ENCODE assay signal across 25 cellular contexts in genomic region chr5:58311526-58311925, GRCh38.
"Had no signal": no experiment of that assay in that cellular context is flagged by ENCODE, and none has a peak within 500 bp of the region (broad histone marks: within the 10 kb centered on the region; RNA-seq: fewer than 3 reads in every experiment).

No MANE protein-coding gene starts in this region.

- ATAC-seq: effector memory CD8-positive, alpha-beta T cell; gastrocnemius medialis; heart right ventricle; left cardiac atrium; left lung; left ventricle myocardium superior; lower lobe of right lung; mucosa of descending colon; naive thymus-derived CD8-positive, alpha-beta T cell had no signal

- FAIRE-seq: endothelial cell of umbilical vein, keratinocyte had no signal

- H3K27ac ChIP-seq: colonic mucosa, esophagus muscularis mucosa, gastrocnemius medialis, heart right ventricle, left lung, lower lobe of right lung had no signal

- H3K4me1 ChIP-seq: colonic mucosa, esophagus muscularis mucosa, gastrocnemius medialis, left lung, lower lobe of right lung had no signal

- H3K27me3 Mint-ChIP-seq: dendritic cell treated with granulocyte-macrophage colony-stimulating factor and Interleukin-4, amounts not matched to agents 40 ng/mL and 50 ng/mL, for 4 days; effector memory CD8-positive, alpha-beta T cell; naive B cell had no signal

- H3K4me1 Mint-ChIP-seq: endodermal cell; naive B cell; naive thymus-derived CD8-positive, alpha-beta T cell had no signal

- H3K27me3 ChIP-seq: colonic mucosa, esophagus muscularis mucosa, gastrocnemius medialis, heart right ventricle, left lung had no signal

- DNase-seq: colonic mucosa; cortex of kidney; effector CD8-positive, alpha-beta T cell; effector memory CD8-positive, alpha-beta T cell; endodermal cell; foreskin fibroblast; foreskin melanocyte; gastrocnemius medialis; glutamatergic neuron; head of caudate nucleus; heart right ventricle; hippocampal formation; left cardiac atrium; left lung; left ventricle myocardium superior; lower lobe of right lung; mesenchymal stem cell; mucosa of descending colon; naive B cell; naive thymus-derived CD8-positive, alpha-beta T cell had no signal

- H3K4me3 ChIP-seq: colonic mucosa, esophagus muscularis mucosa, gastrocnemius medialis, heart right ventricle, left lung, lower lobe of right lung, mucosa of descending colon had no signal

- H3K27ac Mint-ChIP-seq: dendritic cell treated with granulocyte-macrophage colony-stimulating factor and Interleukin-4, amounts not matched to agents 40 ng/mL and 50 ng/mL, for 4 days; effector memory CD8-positive, alpha-beta T cell; endodermal cell; mesothelial cell of epicardium; naive B cell; naive thymus-derived CD8-positive, alpha-beta T cell had no signal

- H3K9me3 ChIP-seq: colonic mucosa, esophagus muscularis mucosa, gastrocnemius medialis, left lung, lower lobe of right lung, mucosa of descending colon had no signal

- H3K9me3 Mint-ChIP-seq: dendritic cell treated with granulocyte-macrophage colony-stimulating factor and Interleukin-4, amounts not matched to agents 40 ng/mL and 50 ng/mL, for 4 days; endodermal cell had no signal

- H3K36me3 ChIP-seq: colonic mucosa, esophagus muscularis mucosa, gastrocnemius medialis, heart right ventricle, left lung, lower lobe of right lung had no signal

- H3K36me3 Mint-ChIP-seq: naive B cell; naive thymus-derived CD8-positive, alpha-beta T cell had no signal

- H3K4me3 Mint-ChIP-seq: dendritic cell treated with granulocyte-macrophage colony-stimulating factor and Interleukin-4, amounts not matched to agents 40 ng/mL and 50 ng/mL, for 4 days; effector memory CD8-positive, alpha-beta T cell; endodermal cell; mesothelial cell of epicardium; naive B cell; naive thymus-derived CD8-positive, alpha-beta T cell had no signal
